In the genomic region with DNA sequence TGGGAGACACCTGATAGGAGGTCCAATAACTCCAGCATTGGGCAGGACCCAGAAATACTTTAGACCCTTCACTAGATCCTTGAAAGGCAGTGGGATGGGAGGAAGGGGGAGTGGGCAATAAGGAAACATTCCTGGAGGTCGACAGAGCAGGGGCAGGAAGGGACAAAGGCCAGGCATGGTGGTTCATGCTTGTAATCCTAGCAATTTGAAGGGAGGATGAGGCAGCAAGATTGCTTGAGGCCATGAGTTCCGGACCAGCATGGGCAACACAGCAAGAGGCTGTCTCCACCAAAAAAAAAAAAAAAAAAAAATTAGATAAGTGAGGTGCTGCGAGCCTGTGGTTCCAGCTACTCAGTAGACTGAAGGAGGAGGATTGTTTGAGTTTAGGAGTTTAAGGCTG, we compare ENCODE assay signal across 1 cellular context.
TF ChIP-seq lines count a peak whose summit lies in the region.

No MANE protein-coding gene starts in this region.

TF ChIP-seq in H1, 55 proteins besides CTCF, POLR2A, EP300 and RAD21:
- TF ChIP-seq NANOG (IDR thresholded peaks at IDR 0.05; ENCODE audit: insufficient read depth, low read depth, low read length, poor library complexity, severe bottlenecking), result no peak
- TF ChIP-seq, protein P1, sequence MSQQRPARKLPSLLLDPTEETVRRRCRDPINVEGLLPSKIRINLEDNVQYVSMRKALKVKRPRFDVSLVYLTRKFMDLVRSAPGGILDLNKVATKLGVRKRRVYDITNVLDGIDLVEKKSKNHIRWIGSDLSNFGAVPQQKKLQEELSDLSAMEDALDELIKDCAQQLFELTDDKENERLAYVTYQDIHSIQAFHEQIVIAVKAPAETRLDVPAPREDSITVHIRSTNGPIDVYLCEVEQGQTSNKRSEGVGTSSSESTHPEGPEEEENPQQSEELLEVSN (IDR thresholded peaks at IDR 0.05), result no peak
- no peak for TF ChIP-seq POU5F1 (IDR thresholded peaks at IDR 0.05; ENCODE audit: low read depth, low read length)
- TF ChIP-seq, protein P2, sequence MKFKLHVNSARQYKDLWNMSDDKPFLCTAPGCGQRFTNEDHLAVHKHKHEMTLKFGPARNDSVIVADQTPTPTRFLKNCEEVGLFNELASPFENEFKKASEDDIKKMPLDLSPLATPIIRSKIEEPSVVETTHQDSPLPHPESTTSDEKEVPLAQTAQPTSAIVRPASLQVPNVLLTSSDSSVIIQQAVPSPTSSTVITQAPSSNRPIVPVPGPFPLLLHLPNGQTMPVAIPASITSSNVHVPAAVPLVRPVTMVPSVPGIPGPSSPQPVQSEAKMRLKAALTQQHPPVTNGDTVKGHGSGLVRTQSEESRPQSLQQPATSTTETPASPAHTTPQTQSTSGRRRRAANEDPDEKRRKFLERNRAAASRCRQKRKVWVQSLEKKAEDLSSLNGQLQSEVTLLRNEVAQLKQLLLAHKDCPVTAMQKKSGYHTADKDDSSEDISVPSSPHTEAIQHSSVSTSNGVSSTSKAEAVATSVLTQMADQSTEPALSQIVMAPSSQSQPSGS (IDR thresholded peaks at IDR 0.05; ENCODE audit: low read length), result no peak
- no peak for TF ChIP-seq JUND (IDR thresholded peaks at IDR 0.05; ENCODE audit: low read length)
- TF ChIP-seq KDM1A (IDR thresholded peaks at IDR 0.05; ENCODE audit: borderline replicate concordance, low read length), result no peak
- no peak for TF ChIP-seq ZNF274 (IDR thresholded peaks at IDR 0.05; ENCODE audit: borderline replicate concordance, extremely low read depth, low read length)
- TF ChIP-seq PHF8 (conservative IDR thresholded peaks at IDR 0.05; ENCODE audit: low read depth, low read length), result no peak
- no peak for TF ChIP-seq GTF2F1 (IDR thresholded peaks at IDR 0.05; ENCODE audit: borderline replicate concordance, low read depth, low read length)
- no peak for TF ChIP-seq BRCA1 (IDR thresholded peaks at IDR 0.05; ENCODE audit: low read depth, low read length)
- no peak for TF ChIP-seq FOSL1 (IDR thresholded peaks at IDR 0.05; ENCODE audit: insufficient read depth, low read depth, low read length)
- TF ChIP-seq JUN (IDR thresholded peaks at IDR 0.05; ENCODE audit: low read depth, low read length), result no peak
- TF ChIP-seq TBP (IDR thresholded peaks at IDR 0.05; ENCODE audit: low read depth, low read length), result no peak
TF ChIP-seq in H1: peak in this region for 0.
